23 cellular contexts compared by ENCODE assay signal in the genomic region with DNA sequence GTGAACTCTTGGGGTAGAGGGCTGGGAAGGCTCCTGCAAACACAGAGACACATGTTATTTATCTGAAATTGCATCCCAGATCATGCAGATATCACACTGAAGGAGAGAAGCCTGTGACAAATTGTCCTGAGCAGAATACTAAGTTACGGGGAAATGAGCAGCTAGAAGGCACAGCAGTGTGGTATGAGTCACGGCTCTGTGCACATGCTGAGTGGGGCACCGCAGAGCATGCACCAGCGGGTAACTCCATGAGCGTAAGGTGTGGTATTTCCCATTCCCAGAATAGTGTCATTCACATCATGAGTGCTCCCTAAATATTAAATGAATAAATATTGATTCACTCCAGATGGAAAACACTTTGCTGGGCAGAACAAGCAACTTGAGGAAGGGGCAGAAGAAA. TPM values are rescaled to one million over a fixed set of nuclear protein-coding genes. Genes with fewer than 3 reads are reported as not detected.
A peak's percentile ranks its signal among the peaks of the same experiment; 100 is the strongest.
DNase-seq lines count a peak whose midpoint lies in the region; ATAC-seq and TF ChIP-seq lines count a peak whose summit lies in the region.
"Had no signal": no experiment of that assay in that cellular context is flagged by ENCODE, and none has a peak within 500 bp of the region (broad histone marks: within the 10 kb centered on the region; RNA-seq: fewer than 3 reads in every experiment).

No MANE protein-coding gene starts in this region.

- H3K9me3 ChIP-seq in OCI-LY7 (ENCODE audit: low read length) (peaks cover 14% of the 10 kb centered on the region), upper lobe of right lung (no peaks in the 10 kb centered on the region), psoas muscle (peaks cover 4% of the 10 kb centered on the region)
- H3K9me3 ChIP-seq: esophagus squamous epithelium had no signal

- no peaks in the 10 kb centered on the region for H4K20me1 ChIP-seq in OCI-LY7 (ENCODE audit: insufficient read depth, low read length)

- H3K36me3 ChIP-seq in OCI-LY7 (ENCODE audit: insufficient read depth, low read length) (peaks cover 81% of the 10 kb centered on the region), upper lobe of right lung (no peaks in the 10 kb centered on the region), psoas muscle (ENCODE audit: insufficient read depth in 1 of 2, low read depth in 1 of 2) (no peaks in the 10 kb centered on the region)
- H3K36me3 ChIP-seq: esophagus squamous epithelium had no signal

- H3K79me2 ChIP-seq in OCI-LY7 (ENCODE audit: insufficient read depth, low read depth, low read length) = no peaks in the 10 kb centered on the region

- no peak overlapping the region for H3K27ac ChIP-seq in OCI-LY7 (ENCODE audit: low read depth, low read length, poor library complexity, severe bottlenecking)
- no peak overlapping the region for H3K27ac ChIP-seq in foreskin keratinocyte
- H3K27ac ChIP-seq in upper lobe of right lung = no peak overlapping the region
- no peak overlapping the region for H3K27ac ChIP-seq in psoas muscle
- H3K27ac ChIP-seq: esophagus squamous epithelium had no signal

- WGBS in psoas muscle, 3 donors = 78 to 83% (median 81%) methylated on average over 5 of the region's 5 CpGs

- no peak overlapping the region for H2AFZ ChIP-seq in OCI-LY7 (ENCODE audit: low read length)

- H3K4me2 ChIP-seq in OCI-LY7 (ENCODE audit: low read length) = peak overlapping the region; percentile 38

- no peaks in the 10 kb centered on the region for H3K9me2 ChIP-seq in OCI-LY7 (ENCODE audit: insufficient read depth, low read length)

- intact Hi-C loops in OCI-LY7 (cut with micrococcal nuclease; ENCODE audit: unreplicated experiment) (no loop called here), upper lobe of right lung (cut with DNase I) (no loop called here), psoas muscle (cut with DNase I) (no loop called here)

- TF ChIP-seq CTCF in OCI-LY7 (conservative IDR thresholded peaks at IDR 0.05; ENCODE audit: low read length) (no peak), foreskin keratinocyte (conservative IDR thresholded peaks at IDR 0.05) (no peak), upper lobe of right lung (IDR thresholded peaks at IDR 0.05) (no peak), psoas muscle (IDR thresholded peaks at IDR 0.05) (no peak)

- peak; percentile 58 for DNase-seq in OCI-LY7 (ENCODE audit: low spot score)
- peak; percentile 51 to 60 for DNase-seq in foreskin keratinocyte
- DNase-seq in upper lobe of right lung = no peak
- no peak for DNase-seq in HEK293T (ENCODE audit: extremely low spot score)
- DNase-seq in stimulated activated CD4-positive, alpha-beta T cell treated with anti-CD3 and anti-CD28 coated beads, Interleukin-4, amount 100 ng/mL, for 24 hours = no peak
- DNase-seq in psoas muscle = no peak
- DNase-seq: activated CD8-positive, alpha-beta T cell treated with anti-CD3 and anti-CD28 coated beads, Interleukin-2, amount 10 ng/mL, durations not matched to agents 7 days and 5 days; activated naive CD4-positive, alpha-beta T cell treated with Interleukin-2 at 50 U/mL for 16 hours; activated T-cell treated with anti-CD3 and anti-CD28 coated beads, Interleukin-2, amount 50 U/mL, for 24 hours; AML-193; esophagus squamous epithelium; GDM1; left ventricle myocardium superior; NCI-H187 treated with DMSO at 0.1 percent for 48 hours; NCI-H446 treated with DMSO at 0.1 percent for 48 hours; right cardiac atrium; SHP77 treated with DMSO at 0.1 percent for 48 hours; stimulated activated CD4-positive, alpha-beta T cell treated with anti-CD3 and anti-CD28 coated beads, Interleukin-15, amount 100 ng/mL, for 24 hours had no signal

- H3K4me1 ChIP-seq in OCI-LY7 (ENCODE audit: insufficient read depth, low read length, poor library complexity, severe bottlenecking) (peaks cover 25% of the 10 kb centered on the region), foreskin keratinocyte (no peaks in the 10 kb centered on the region), upper lobe of right lung (no peaks in the 10 kb centered on the region), psoas muscle (no peaks in the 10 kb centered on the region)
- H3K4me1 ChIP-seq: esophagus squamous epithelium had no signal

- H3K4me3 ChIP-seq in OCI-LY7 (ENCODE audit: low read depth, low read length, poor library complexity, severe bottlenecking) = no peak overlapping the region
- H3K4me3 ChIP-seq in upper lobe of right lung = no peak overlapping the region
- H3K4me3 ChIP-seq in psoas muscle = no peak overlapping the region
- H3K4me3 ChIP-seq: esophagus squamous epithelium had no signal

- H3K27me3 ChIP-seq in foreskin keratinocyte = no peaks in the 10 kb centered on the region
- H3K27me3 ChIP-seq in upper lobe of right lung = no peaks in the 10 kb centered on the region
- H3K27me3 ChIP-seq in psoas muscle (ENCODE audit: insufficient read depth in 3 of 3, low read length in 2 of 3) = no peaks in the 10 kb centered on the region
- H3K27me3 ChIP-seq: esophagus squamous epithelium had no signal

- POLR2A ChIA-PET in OCI-LY7 (lab: Charles Lee) = interaction anchor here (0.7 to 1.7 kb wide), 4 partner anchors 8 to 15 kb away, joined by 3 to 6 read pairs (median 3); no protein-coding TSS in a partner anchor
- POLR2A ChIA-PET in HEK293T (lab: Yijun Ruan, JAX) = no interaction called here

- CTCF ChIA-PET in OCI-LY7 (lab: Charles Lee; ENCODE audit: unreplicated experiment) (no interaction called here), HEK293T (lab: Yijun Ruan, JAX) (no interaction called here)

- ATAC-seq in GM18868 (IDR thresholded peaks at IDR 0.05; ENCODE audit: unreplicated experiment) (peak; percentile 59), foreskin keratinocyte (peak; percentile 91), upper lobe of right lung (peak; percentile 80), psoas muscle (no peak)
- ATAC-seq: activated CD8-positive, alpha-beta T cell treated with anti-CD3 and anti-CD28 coated beads, Interleukin-2, amount 10 ng/mL, durations not matched to agents 7 days and 5 days; left ventricle myocardium superior; right cardiac atrium; WTC11 had no signal

- no TSS peak for BruUV-seq in OCI-LY7 (replicated peaks; lab: Mats Ljungman, UMichigan)

TF ChIP-seq in HEK293T, 16 proteins besides CTCF, POLR2A, EP300 and RAD21:
- TF ChIP-seq TARDBP (IDR thresholded peaks at IDR 0.05) = no peak
- TF ChIP-seq SUZ12 (IDR thresholded peaks at IDR 0.05) = no peak
- no peak for TF ChIP-seq NFRKB (IDR thresholded peaks at IDR 0.05)
- TF ChIP-seq LEF1 (IDR thresholded peaks at IDR 0.05; ENCODE audit: borderline replicate concordance) = no peak
- TF ChIP-seq SP1 (IDR thresholded peaks at IDR 0.05) = no peak
- no peak for TF ChIP-seq ELF4 (IDR thresholded peaks at IDR 0.05)
- TF ChIP-seq CTBP1 (IDR thresholded peaks at IDR 0.05; ENCODE audit: borderline replicate concordance) = no peak
- no peak for TF ChIP-seq FOXA1 (IDR thresholded peaks at IDR 0.05)
- no peak for TF ChIP-seq FOXK2 (IDR thresholded peaks at IDR 0.05)
- no peak for TF ChIP-seq ZNF384 (IDR thresholded peaks at IDR 0.05)
- TF ChIP-seq L3MBTL2 (conservative IDR thresholded peaks at IDR 0.05) = no peak
- TF ChIP-seq, protein P1, sequence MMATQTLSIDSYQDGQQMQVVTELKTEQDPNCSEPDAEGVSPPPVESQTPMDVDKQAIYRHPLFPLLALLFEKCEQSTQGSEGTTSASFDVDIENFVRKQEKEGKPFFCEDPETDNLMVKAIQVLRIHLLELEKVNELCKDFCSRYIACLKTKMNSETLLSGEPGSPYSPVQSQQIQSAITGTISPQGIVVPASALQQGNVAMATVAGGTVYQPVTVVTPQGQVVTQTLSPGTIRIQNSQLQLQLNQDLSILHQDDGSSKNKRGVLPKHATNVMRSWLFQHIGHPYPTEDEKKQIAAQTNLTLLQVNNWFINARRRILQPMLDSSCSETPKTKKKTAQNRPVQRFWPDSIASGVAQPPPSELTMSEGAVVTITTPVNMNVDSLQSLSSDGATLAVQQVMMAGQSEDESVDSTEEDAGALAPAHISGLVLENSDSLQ (IDR thresholded peaks at IDR 0.05) = no peak
- TF ChIP-seq BHLHE40 (IDR thresholded peaks at IDR 0.05; ENCODE audit: borderline replicate concordance) = no peak
- no peak for TF ChIP-seq HDGF (IDR thresholded peaks at IDR 0.05; ENCODE audit: borderline replicate concordance)
- TF ChIP-seq ARNT (IDR thresholded peaks at IDR 0.05) = no peak

RNA-seq across cellular contexts. Expression of a gene that starts 21.3 kb away (rescaled TPM):
- 9.5 and 11.5 TPM in 2 replicates for total RNA-seq in OCI-LY7 (2014; rRNA removed; shearing (Covaris generic))
- total RNA-seq in OCI-LY7 (2022) (6.6 and 8.1 TPM in 2 replicates), foreskin keratinocyte (not detected in 2 replicates), upper lobe of right lung (0.20 TPM), psoas muscle (under 1 TPM in 1 of 4 donors, not detected in 3; 0.17 TPM)
- polyA plus RNA-seq in foreskin keratinocyte (not detected in 2 replicates), psoas muscle (under 1 TPM in 1 of 3 donors, not detected in 2; 0.03 TPM)
- total RNA-seq: activated CD8-positive, alpha-beta T cell treated with anti-CD3 and anti-CD28 coated beads, Interleukin-2, amount 10 ng/mL, durations not matched to agents 7 days and 5 days; glomerular endothelial cell; H4; left ventricle myocardium superior; myocyte; right cardiac atrium; WTC11 had no signal
- polyA plus RNA-seq: right cardiac atrium had no signal

RNA-seq across cellular contexts. Expression of a gene that starts 21.7 kb away (rescaled TPM):
- 42.5 and 62.8 TPM in 2 replicates for total RNA-seq in OCI-LY7 (2014; rRNA removed; shearing (Covaris generic))
- total RNA-seq in OCI-LY7 (2022) (72.6 and 98.3 TPM in 2 replicates), foreskin keratinocyte (not detected in 2 replicates), upper lobe of right lung (1.4 TPM), psoas muscle (under 1 TPM in 1 of 4 donors, not detected in 3; 0.40 TPM)
- polyA plus RNA-seq in foreskin keratinocyte (not detected in 2 replicates), psoas muscle (under 1 TPM in 1 of 3 donors, not detected in 2; 0.03 TPM)
- total RNA-seq: activated CD8-positive, alpha-beta T cell treated with anti-CD3 and anti-CD28 coated beads, Interleukin-2, amount 10 ng/mL, durations not matched to agents 7 days and 5 days; esophagus squamous epithelium; glomerular endothelial cell; H4; left ventricle myocardium superior; myocyte; right cardiac atrium; WTC11 had no signal
- polyA plus RNA-seq: right cardiac atrium had no signal

RNA-seq across cellular contexts. Expression of a gene that starts 43.4 kb away (rescaled TPM):
- total RNA-seq in OCI-LY7 (2014; rRNA removed; shearing (Covaris generic)) = not detected in 2 replicates
- not detected in 2 replicates for total RNA-seq in OCI-LY7 (2022)
- not detected in 2 replicates for total RNA-seq in foreskin keratinocyte
- not detected in 2 replicates for polyA plus RNA-seq in foreskin keratinocyte
- total RNA-seq in upper lobe of right lung = 0.93 TPM
- 1 to 10 TPM in 1 of 4 donors, under 1 TPM in 1, not detected in 2; 0.20 to 1.1 TPM for total RNA-seq in psoas muscle
- under 1 TPM in 1 of 3 donors, not detected in 2; 0.09 TPM for polyA plus RNA-seq in psoas muscle
- total RNA-seq: activated CD8-positive, alpha-beta T cell treated with anti-CD3 and anti-CD28 coated beads, Interleukin-2, amount 10 ng/mL, durations not matched to agents 7 days and 5 days; glomerular endothelial cell; H4; myocyte; WTC11 had no signal

Comparison
In these comparisons a context has a peak if more than half of its experiments do, and no peak if none do; other contexts are left out.
1. ATAC-seq: peak in GM18868 (single experiment), foreskin keratinocyte (single experiment) and upper lobe of right lung (single experiment); none in psoas muscle (0 of 4).
2. DNase-seq: peak in OCI-LY7 (single experiment) and foreskin keratinocyte (2 of 2); none in upper lobe of right lung (single experiment), HEK293T (single experiment), stimulated activated CD4-positive, alpha-beta T cell treated with anti-CD3 and anti-CD28 coated beads, Interleukin-4, amount 100 ng/mL, for 24 hours (single experiment) and psoas muscle (0 of 2).
3. RNA of a gene that starts 21.7 kb away (total RNA-seq): 42.5 to 98.3 TPM in OCI-LY7; 1.4 TPM in upper lobe of right lung (single experiment), 0.40 TPM in psoas muscle and not detected in foreskin keratinocyte; every median in the first group is over 10 times any median in the second.